In the genomic region with DNA sequence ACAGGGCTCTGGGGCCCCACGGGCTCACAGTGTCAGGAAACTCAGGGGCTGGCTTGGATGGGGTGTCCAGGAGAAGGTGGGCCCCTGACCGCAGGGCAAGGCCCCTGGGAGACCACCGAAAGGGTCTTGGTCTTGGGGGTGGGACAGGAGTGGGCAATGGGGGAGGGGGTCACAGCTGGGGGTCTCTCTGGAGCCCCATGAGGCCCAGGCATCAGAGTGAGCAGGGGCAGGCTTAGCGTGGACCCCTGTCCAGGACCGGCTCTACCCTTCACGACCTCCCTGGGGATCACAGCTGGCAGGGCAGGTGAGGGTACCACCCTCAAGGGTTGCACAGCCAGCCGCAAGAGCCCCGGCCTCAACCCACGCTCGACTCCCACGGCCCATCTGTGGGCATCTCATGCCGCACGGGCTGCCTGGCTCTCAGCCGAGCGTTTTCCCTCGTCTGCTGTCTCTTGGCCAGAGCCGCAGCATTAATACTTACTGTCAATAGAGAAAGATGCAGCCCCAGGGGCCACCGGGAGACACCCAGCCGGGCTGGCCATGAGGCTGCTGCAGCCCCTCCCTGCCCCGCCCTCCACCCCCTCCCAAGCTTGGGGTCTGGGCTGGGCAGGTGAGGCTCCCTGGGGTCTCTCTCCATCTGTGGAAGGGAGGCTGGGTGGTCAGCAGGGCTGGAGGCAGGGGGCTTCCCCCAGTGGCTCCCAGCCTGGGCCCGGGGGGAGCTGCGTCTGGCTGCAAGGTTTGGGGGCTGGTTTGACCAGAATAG, we compare ENCODE assay signal across 20 cellular contexts. TPM values are rescaled to one million over a fixed set of nuclear protein-coding genes. Genes with fewer than 3 reads are reported as not detected.
DNase-seq lines count a peak whose midpoint lies in the region; ATAC-seq and TF ChIP-seq lines count a peak whose summit lies in the region.
"Had no signal": no experiment of that assay in that cellular context is flagged by ENCODE, and none has a peak within 500 bp of the region (broad histone marks: within the 10 kb centered on the region; RNA-seq: fewer than 3 reads in every experiment).

No MANE protein-coding gene starts in this region.

- no peaks in the 10 kb centered on the region for H4K20me1 ChIP-seq in PC-3 (ENCODE audit: low read length)

- H3K9me3 Mint-ChIP-seq in CD4-positive, alpha-beta T cell = no peaks in the 10 kb centered on the region
- H3K9me3 Mint-ChIP-seq: activated naive CD4-positive, alpha-beta T cell treated with anti-CD3 and anti-CD28 coated beads for 36 hours; GM23338; stimulated activated memory B cell treated with anti-CD40 and anti-IgM and Interleukin-4, amounts not matched to agents 10 μg/mL and 1 μg/mL and 100 μg/mL, for 72 hours had no signal

- no peaks in the 10 kb centered on the region for H3K4me1 Mint-ChIP-seq in CD4-positive, alpha-beta T cell (ENCODE audit: low read depth)
- H3K4me1 Mint-ChIP-seq: stimulated activated memory B cell treated with anti-CD40 and anti-IgM and Interleukin-4, amounts not matched to agents 10 μg/mL and 1 μg/mL and 100 μg/mL, for 72 hours had no signal

- DNase-seq in DMS53 (lab: John Stamatoyannopoulos, UW) (peak; percentile 37), DMS53 treated with DMSO at 0.1 percent for 48 hours (lab: John Stamatoyannopoulos, UW; ENCODE audit: unreplicated experiment) (no peak), PC-3 (peak; percentile 35), iPS-NIHi11 (ENCODE audit: low spot score) (peak; percentile 12), sciatic nerve (ENCODE audit: low spot score) (peak; percentile 47), T-helper 2 cell (no peak), NCI-H446 (lab: John Stamatoyannopoulos, UW) (no peak)
- no peak for DNase-seq in CD4-positive, alpha-beta T cell
- DNase-seq: activated naive CD4-positive, alpha-beta T cell treated with anti-CD3 and anti-CD28 coated beads for 36 hours; gastrocnemius medialis; midbrain; NCI-H1105; occipital lobe had no signal

- H3K36me3 Mint-ChIP-seq in CD4-positive, alpha-beta T cell (ENCODE audit: low read depth) = no peaks in the 10 kb centered on the region
- H3K36me3 Mint-ChIP-seq: stimulated activated memory B cell treated with anti-CD40 and anti-IgM and Interleukin-4, amounts not matched to agents 10 μg/mL and 1 μg/mL and 100 μg/mL, for 72 hours had no signal

- peak; percentile 16 for ATAC-seq in PC-3
- ATAC-seq in sciatic nerve = no peak
- ATAC-seq in CD4-positive, alpha-beta T cell (ENCODE audit: poor library complexity) = no peak
- ATAC-seq: gastrocnemius medialis; stimulated activated memory B cell treated with anti-CD40 and anti-IgM and Interleukin-4, amounts not matched to agents 10 μg/mL and 1 μg/mL and 100 μg/mL, for 72 hours had no signal

- H3K4me1 ChIP-seq in PC-3 (ENCODE audit: insufficient read depth, low read length) = peaks cover 28% of the 10 kb centered on the region
- H3K4me1 ChIP-seq: gastrocnemius medialis had no signal

- H3K4me3 ChIP-seq in PC-3 (ENCODE audit: low read length) = peak overlapping the region; percentile 17; the same call in 1 of the 2 replicates
- H3K4me3 ChIP-seq: gastrocnemius medialis, GM23338, smooth muscle cell had no signal

- no peaks in the 10 kb centered on the region for H3K9me3 ChIP-seq in PC-3 (ENCODE audit: low read length)
- no peaks in the 10 kb centered on the region for H3K9me3 ChIP-seq in CD4-positive, alpha-beta T cell (ENCODE audit: control insufficient read depth, low read length)
- H3K9me3 ChIP-seq: gastrocnemius medialis had no signal

- POLR2A ChIA-PET in PC-3 (lab: Charles Lee; ENCODE audit: unreplicated experiment) = interaction anchor here (0.6 kb wide), 1 partner anchor 20 kb away, joined by 10 read pairs; no protein-coding TSS in a partner anchor
- POLR2A ChIA-PET in CD4-positive, alpha-beta T cell (lab: Charles Lee) = no interaction called here

- H3K27ac Mint-ChIP-seq in CD4-positive, alpha-beta T cell = no peak overlapping the region
- H3K27ac Mint-ChIP-seq: activated naive CD4-positive, alpha-beta T cell treated with anti-CD3 and anti-CD28 coated beads for 36 hours; GM23338; stimulated activated memory B cell treated with anti-CD40 and anti-IgM and Interleukin-4, amounts not matched to agents 10 μg/mL and 1 μg/mL and 100 μg/mL, for 72 hours had no signal

- intact Hi-C loops in PC-3 (cut with micrococcal nuclease) = loop anchor here (5.0 kb wide), 2 partner anchors 71 to 111 kb away; no protein-coding TSS in a partner anchor
- intact Hi-C loops in sciatic nerve (cut with DNase I) = no loop called here
- intact Hi-C loops in CD4-positive, alpha-beta T cell (cut with DNase I, micrococcal nuclease) = no loop called here

- no peaks in the 10 kb centered on the region for H3K79me2 ChIP-seq in PC-3 (ENCODE audit: low read length)

- H2AFZ ChIP-seq in PC-3 (ENCODE audit: low read length) = no peak overlapping the region
- H2AFZ ChIP-seq: GM23338 had no signal

- H3F3A ChIP-seq in PC-3 (ENCODE audit: low read length, unreplicated experiment) = no peaks in the 10 kb centered on the region

- peak overlapping the region; percentile 29 for H3K9ac ChIP-seq in PC-3 (ENCODE audit: low read length)
- H3K9ac ChIP-seq: KMS-11 had no signal

- peak overlapping the region; percentile 51 for H3K4me2 ChIP-seq in PC-3 (ENCODE audit: low read length)
- H3K4me2 ChIP-seq: GM23338, KMS-11, smooth muscle cell had no signal

- H3K9me2 ChIP-seq in PC-3 (replicated peaks; ENCODE audit: low read length) = no peaks in the 10 kb centered on the region

- no peak for TF ChIP-seq CTCF in PC-3 (conservative IDR thresholded peaks at IDR 0.05; ENCODE audit: low read depth, low read length)
- no peak for TF ChIP-seq CTCF in CD4-positive, alpha-beta T cell (IDR thresholded peaks at IDR 0.05)

- TSS peak; percentile 44 for BruUV-seq in PC-3 (replicated peaks; lab: Mats Ljungman, UMichigan)

- CTCF ChIA-PET in PC-3 (lab: Charles Lee) = no interaction called here
- CTCF ChIA-PET in CD4-positive, alpha-beta T cell (lab: Charles Lee) = no interaction called here

- H3K4me3 Mint-ChIP-seq in CD4-positive, alpha-beta T cell = no peak overlapping the region
- H3K4me3 Mint-ChIP-seq: activated naive CD4-positive, alpha-beta T cell treated with anti-CD3 and anti-CD28 coated beads for 36 hours; GM23338; stimulated activated memory B cell treated with anti-CD40 and anti-IgM and Interleukin-4, amounts not matched to agents 10 μg/mL and 1 μg/mL and 100 μg/mL, for 72 hours had no signal

- H3K27ac ChIP-seq in PC-3 (ENCODE audit: low read length) = peak overlapping the region; percentile 62
- no peak overlapping the region for H3K27ac ChIP-seq in CD4-positive, alpha-beta T cell (ENCODE audit: low read depth, low read length)
- H3K27ac ChIP-seq: gastrocnemius medialis, KMS-11 had no signal

- H3K27me3 Mint-ChIP-seq in CD4-positive, alpha-beta T cell = peaks cover 4% of the 10 kb centered on the region

- no peaks in the 10 kb centered on the region for H3K27me3 ChIP-seq in PC-3 (ENCODE audit: low read length)
- peaks cover 8% of the 10 kb centered on the region for H3K27me3 ChIP-seq in CD4-positive, alpha-beta T cell (ENCODE audit: control insufficient read depth, insufficient read depth, low read length)

- no peaks in the 10 kb centered on the region for H3K36me3 ChIP-seq in PC-3 (ENCODE audit: low read depth, low read length)
- H3K36me3 ChIP-seq: gastrocnemius medialis had no signal

RNA-seq across cellular contexts. Expression of gene MUC5B, which starts 0.7 kb away (rescaled TPM):
- total RNA-seq in PC-3 (2014; rRNA removed) = 24.3 and 33.0 TPM in 2 replicates
- total RNA-seq in sciatic nerve = 0.71 TPM
- total RNA-seq in CD4-positive, alpha-beta T cell = not detected
- total RNA-seq: A172; activated naive CD4-positive, alpha-beta T cell treated with anti-CD3 and anti-CD28 coated beads for 36 hours; Daoy; occipital lobe; smooth muscle cell; ureter had no signal

Comparison
In these comparisons a context has a peak if more than half of its experiments do, and no peak if none do; other contexts are left out.
1. DNase-seq: peak in DMS53 (single experiment), PC-3 (single experiment), iPS-NIHi11 (single experiment) and sciatic nerve (single experiment); none in DMS53 treated with DMSO at 0.1 percent for 48 hours (single experiment), CD4-positive, alpha-beta T cell (0 of 10), T-helper 2 cell (0 of 5) and NCI-H446 (0 of 2).
2. RNA of gene MUC5B, which starts 0.7 kb away (total RNA-seq): 24.3 to 33.0 TPM in PC-3; 0.71 TPM in sciatic nerve (single experiment) and not detected in CD4-positive, alpha-beta T cell; every median in the first group is over 10 times any median in the second.